7 cellular contexts compared by ENCODE assay signal in genomic region chrX:115690554-115691216, GRCh38.
DNase-seq lines count a peak whose midpoint lies in the region; ATAC-seq and TF ChIP-seq lines count a peak whose summit lies in the region.

No MANE protein-coding gene starts in this region.

- POLR2A ChIA-PET in IMR-90 (lab: Charles Lee; ENCODE audit: unreplicated experiment), result no interaction called here

- intact Hi-C loops in IMR-90 (cut with micrococcal nuclease), result loop anchor here (1.0 to 2.0 kb wide), 2 partner anchors 40 to 360 kb away; no protein-coding TSS in a partner anchor

- DNase-seq in GM12864 (ENCODE audit: low read depth) (peak; percentile 16), IMR-90 (peak; percentile 79), OCI-M1 (lab: John Stamatoyannopoulos, UW) (peak; percentile 74), astrocyte of the hippocampus (ENCODE audit: low read depth, low spot score) (peak; percentile 90), hypothalamus (lab: John Stamatoyannopoulos, UW) (peak in 38 of 51 donors; percentile 0 to 58 (median 8))

- H3K4me1 ChIP-seq in IMR-90 (ENCODE audit: control insufficient read depth, insufficient read depth, low read length) (no peaks in the 10 kb centered on the region), skeletal muscle tissue (ENCODE audit: control insufficient read depth in 3 of 3, insufficient read depth in 3 of 3, low read length in 3 of 3) (no peaks in the 10 kb centered on the region)

- H2BK120ac ChIP-seq in IMR-90 (ENCODE audit: low read depth, low read length), result no peak overlapping the region

- peak; percentile 63 for TF ChIP-seq RAD21 in IMR-90 (IDR thresholded peaks at IDR 0.05; ENCODE audit: low read length)

- H2BK15ac ChIP-seq in IMR-90 (ENCODE audit: low read depth, low read length), result no peak overlapping the region

- no peak for TF ChIP-seq POLR2A in IMR-90 (IDR thresholded peaks at IDR 0.05; ENCODE audit: low read depth, low read length)

- H3K9me3 ChIP-seq in IMR-90 (ENCODE audit: control insufficient read depth, insufficient read depth, low read length) (no peaks in the 10 kb centered on the region), skeletal muscle tissue (ENCODE audit: control insufficient read depth in 3 of 3, low read length in 3 of 3) (no peaks in the 10 kb centered on the region)

- H4K91ac ChIP-seq in IMR-90 (ENCODE audit: insufficient read depth, low read depth, low read length), result no peak overlapping the region

- H2AK9ac ChIP-seq in IMR-90 (replicated peaks; ENCODE audit: low read depth, low read length, poor library complexity), result no peak overlapping the region

- ATAC-seq in GM21825 (IDR thresholded peaks at IDR 0.05; ENCODE audit: unreplicated experiment), result peak; percentile 86
- ATAC-seq in IMR-90 (ENCODE audit: low read depth), result peak; percentile 94

- no peaks in the 10 kb centered on the region for H3K9me1 ChIP-seq in IMR-90 (ENCODE audit: insufficient read depth, low read length)

- H3K4me2 ChIP-seq in IMR-90 (ENCODE audit: low read depth, low read length), result no peak overlapping the region

- H3K36me3 ChIP-seq in IMR-90 (ENCODE audit: control insufficient read depth, insufficient read depth, low read length) (no peaks in the 10 kb centered on the region), skeletal muscle tissue (ENCODE audit: control insufficient read depth in 3 of 3, insufficient read depth in 3 of 3, low read length in 3 of 3) (no peaks in the 10 kb centered on the region)

- in situ Hi-C loops in IMR-90 (cut with MboI; ENCODE audit: low sequenced_read_pairs), result no loop called here

- no peak overlapping the region for H4K8ac ChIP-seq in IMR-90 (ENCODE audit: low read depth in 2 of 2, low read length in 2 of 2)

- H2BK5ac ChIP-seq in IMR-90 (ENCODE audit: low read depth, low read length, poor library complexity, severe bottlenecking), result no peak overlapping the region

- H2AFZ ChIP-seq in IMR-90 (replicated peaks; ENCODE audit: low read length, poor library complexity), result no peak overlapping the region

- H3K18ac ChIP-seq in IMR-90 (ENCODE audit: low read depth, low read length), result no peak overlapping the region

- H3K27ac ChIP-seq in IMR-90 (ENCODE audit: insufficient read depth, low read length), result no peak overlapping the region
- peak overlapping the region; percentile 4 for H3K27ac ChIP-seq in skeletal muscle tissue (ENCODE audit: low read depth, low read length)

- H2BK20ac ChIP-seq in IMR-90 (ENCODE audit: low read depth, low read length), result no peak overlapping the region

- CTCF ChIA-PET in IMR-90 (lab: Yijun Ruan, JAX), result interaction anchor here (0.8 to 1.0 kb wide), 2 partner anchors 9 to 11 kb away, joined by 3 to 5 read pairs; no protein-coding TSS in a partner anchor

- H3K27me3 ChIP-seq in IMR-90 (ENCODE audit: control insufficient read depth, insufficient read depth, low read length), result peaks cover 23% of the 10 kb centered on the region
- peaks cover 0 to 9% (median 0%) of the 10 kb centered on the region in 3 donors for H3K27me3 ChIP-seq in skeletal muscle tissue (ENCODE audit: control insufficient read depth in 3 of 3, insufficient read depth in 3 of 3, low read length in 3 of 3)

- H3K14ac ChIP-seq in IMR-90 (replicated peaks; ENCODE audit: low read depth, low read length), result no peak overlapping the region

- no peak overlapping the region for H3K23ac ChIP-seq in IMR-90 (ENCODE audit: low read depth, low read length)

- no peak overlapping the region for H3K4ac ChIP-seq in IMR-90 (ENCODE audit: low read depth, low read length)

- no TSS peak for BruUV-seq in IMR-90 (replicated peaks; lab: Mats Ljungman, UMichigan)

- peak; percentile 64 for TF ChIP-seq CTCF in GM12864 (IDR thresholded peaks at IDR 0.05; ENCODE audit: low read depth, low read length, missing control alignments)
- TF ChIP-seq CTCF in IMR-90 (conservative IDR thresholded peaks at IDR 0.05; ENCODE audit: low read depth, low read length), result peak; percentile 81

- no peaks in the 10 kb centered on the region for H3K79me1 ChIP-seq in IMR-90 (ENCODE audit: low read depth in 1 of 2, low read length in 2 of 2)

- no peak overlapping the region for H4K5ac ChIP-seq in IMR-90 (ENCODE audit: low read depth, low read length)

- 0% methylated on average over 1 of the region's 4 CpGs; no CpG with 5 or more reads in 1 of the 2 experiments for WGBS in IMR-90 (ENCODE audit: extremely low coverage in 2 of 2, insufficient read length in 1 of 2), 2 experiments

- no peaks in the 10 kb centered on the region for H4K20me1 ChIP-seq in IMR-90 (ENCODE audit: insufficient read depth, low read length)

- dilution Hi-C loops in IMR-90 (cut with HindIII; ENCODE audit: low sequenced_read_pairs, unreplicated experiment), result no loop called here

- H2AK5ac ChIP-seq in IMR-90 (ENCODE audit: low read depth, low read length), result no peak overlapping the region

- no peak overlapping the region for H3K56ac ChIP-seq in IMR-90 (ENCODE audit: extremely low read depth, insufficient read depth, low read length)

- no peak overlapping the region for H3K9ac ChIP-seq in IMR-90 (ENCODE audit: low read depth, low read length)
- no peak overlapping the region for H3K9ac ChIP-seq in skeletal muscle tissue (ENCODE audit: low read depth in 1 of 3, low read length in 3 of 3)

- H3K4me3 ChIP-seq in GM12864 (ENCODE audit: low read depth, low read length) (no peak overlapping the region), IMR-90 (ENCODE audit: insufficient read depth, low read depth, low read length) (no peak overlapping the region), skeletal muscle tissue (ENCODE audit: low read length in 3 of 3) (no peak overlapping the region)

TF ChIP-seq in IMR-90, 13 proteins besides CTCF, POLR2A, EP300 and RAD21:
- TF ChIP-seq RFX5 (IDR thresholded peaks at IDR 0.05; ENCODE audit: low read depth, low read length) (no peak), ELK1 (IDR thresholded peaks at IDR 0.05; ENCODE audit: borderline replicate concordance, low read depth, low read length) (no peak), FOS (IDR thresholded peaks at IDR 0.05; ENCODE audit: low read depth, low read length) (no peak), CEBPB (IDR thresholded peaks at IDR 0.05; ENCODE audit: low read depth, low read length) (no peak), NFE2L2 (IDR thresholded peaks at IDR 0.05; ENCODE audit: low read depth, low read length) (no peak), MXI1 (IDR thresholded peaks at IDR 0.05; ENCODE audit: borderline replicate concordance, low read depth, low read length) (no peak), MAZ (IDR thresholded peaks at IDR 0.05; ENCODE audit: borderline replicate concordance, low read depth, low read length) (no peak), USF2 (IDR thresholded peaks at IDR 0.05; ENCODE audit: low read depth, low read length) (no peak), MAFK (IDR thresholded peaks at IDR 0.05; ENCODE audit: low read depth, low read length) (0 out of 2 replicates have a peak, but pooled peaks have one; percentile 34), CHD1 (IDR thresholded peaks at IDR 0.05; ENCODE audit: low read depth, low read length) (no peak), BHLHE40 (IDR thresholded peaks at IDR 0.05; ENCODE audit: low read depth, low read length) (no peak), RCOR1 (IDR thresholded peaks at IDR 0.05; ENCODE audit: insufficient replicate concordance, low read length) (no peak), SMC3 (IDR thresholded peaks at IDR 0.05; ENCODE audit: low read depth, low read length) (peak; percentile 50; the same call in 1 of the 2 replicates)

Comparison
In these comparisons a context has a peak if more than half of its experiments do, and no peak if none do; other contexts are left out.
1. DNase-seq: peak in every context shown above with its lines; median percentile 90 in astrocyte of the hippocampus; 79 in IMR-90; 74 in OCI-M1; 16 in GM12864; 8 in hypothalamus.